Comparison of ENCODE assay signal across 8 cellular contexts in the genomic region with DNA sequence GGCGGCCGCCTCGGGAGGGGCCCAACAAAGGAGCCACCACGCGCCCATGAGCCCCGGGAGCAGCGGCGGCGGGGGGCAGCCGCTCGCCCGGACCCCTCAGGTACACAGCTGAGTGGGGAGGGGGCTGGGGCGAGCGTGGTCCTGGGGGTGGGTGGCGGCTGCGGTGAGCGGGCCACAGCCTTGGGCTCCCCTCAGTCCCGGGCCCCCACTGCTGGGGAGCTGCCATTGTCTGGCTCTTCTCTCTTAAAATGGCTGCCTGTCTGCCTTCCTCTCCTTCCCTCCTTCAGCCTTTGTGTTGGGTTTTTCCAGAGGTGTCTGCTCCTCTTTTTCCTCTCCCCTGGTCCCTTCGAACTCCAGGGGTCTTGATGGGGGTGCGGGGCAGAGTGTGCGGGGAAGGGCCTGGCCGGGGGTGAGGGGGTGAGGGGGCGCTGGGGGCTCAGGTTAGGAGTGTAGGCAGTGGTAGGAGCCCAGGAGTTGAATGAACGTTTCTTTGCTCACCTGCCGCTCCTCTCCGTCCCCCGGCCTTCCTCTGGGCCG. TPM values are rescaled to one million over a fixed set of nuclear protein-coding genes. Genes with fewer than 3 reads are reported as not detected.
A peak's percentile ranks its signal among the peaks of the same experiment; 100 is the strongest.
DNase-seq lines count a peak whose midpoint lies in the region; ATAC-seq, FAIRE-seq and TF ChIP-seq lines count a peak whose summit lies in the region.

No MANE protein-coding gene starts in this region.

- H3K9me3 ChIP-seq in HepG2 (ENCODE audit: low read length): no peaks in the 10 kb centered on the region
- H3K9me3 ChIP-seq in vagina: no peaks in the 10 kb centered on the region

- H3K4me3 ChIP-seq in HepG2 (replicated peaks in 1 of 3; ENCODE audit: insufficient read depth in 1 of 3, low read depth in 2 of 3, low read length in 3 of 3): peak overlapping the region; percentile 84 to 96 (median 91)
- H3K4me3 ChIP-seq in vagina: peak overlapping the region; percentile 90 to 95

- H2AFZ ChIP-seq in HepG2 (ENCODE audit: low read length): no peak overlapping the region

- no TSS peak for BruUV-seq in HepG2 (replicated peaks; lab: Mats Ljungman, UMichigan)

- ATAC-seq in HepG2: no peak

- no peak for TF ChIP-seq CTCF in HepG2 (CRISPR knock-in tag; IDR thresholded peaks at IDR 0.05)
- TF ChIP-seq CTCF in vagina (IDR thresholded peaks at IDR 0.05): no peak

- H3K4me1 ChIP-seq in HepG2 (ENCODE audit: insufficient read depth, low read length): peaks cover 63% of the 10 kb centered on the region
- peaks cover 66% of the 10 kb centered on the region for H3K4me1 ChIP-seq in vagina

- peaks cover 66% of the 10 kb centered on the region for H3K79me2 ChIP-seq in HepG2 (ENCODE audit: insufficient read depth, low read length)

- no peaks in the 10 kb centered on the region for H3K27me3 ChIP-seq in HepG2 (ENCODE audit: control insufficient read depth in 1 of 2, insufficient read depth in 2 of 2, low read length in 2 of 2)
- H3K27me3 ChIP-seq in vagina: no peaks in the 10 kb centered on the region

- in situ Hi-C loops in HepG2 (cut with HindIII; ENCODE audit: extremely low pct_ligation_motif_present, low pct_unique_long_range_greater_than_20kb): no loop called here

- intact Hi-C loops in HepG2 (cut with micrococcal nuclease; ENCODE audit: unreplicated experiment) (loop anchor here (5.0 kb wide), 1 partner anchor 90 kb away; the partner anchor contains the start of gene PIGV), vagina (cut with DNase I) (no loop called here)

- H3K27ac ChIP-seq in HepG2 (ENCODE audit: extremely low read length, insufficient read depth, low read length) (peak overlapping the region; percentile 80), vagina (peak overlapping the region; percentile 98)

- peak overlapping the region; percentile 83 for H3K9ac ChIP-seq in HepG2 (ENCODE audit: insufficient read depth, low read depth, low read length)

- TF ChIP-seq POLR2A in HepG2 (IDR thresholded peaks at IDR 0.05; ENCODE audit: insufficient read depth in 1 of 2, low read depth in 2 of 2, low read length in 2 of 2) (no peak; a peak in 1 of 4 replicates), vagina (IDR thresholded peaks at IDR 0.05) (no peak)

- 0% methylated on average over 5 of the region's 28 CpGs for WGBS in HepG2 (ENCODE audit: low lambda C conversion rate)

- POLR2A ChIA-PET in HepG2 (lab: Yijun Ruan, JAX): interaction anchor here (0.9 to 6.5 kb wide), 9 partner anchors 8 to 193 kb away, joined by 3 to 80 read pairs (median 4); partner anchors contain the start of genes GPN2 and PIGV

- H3K4me2 ChIP-seq in HepG2 (ENCODE audit: low read depth, low read length): peak overlapping the region; percentile 96

- peaks cover 44% of the 10 kb centered on the region for H4K20me1 ChIP-seq in HepG2 (ENCODE audit: insufficient read depth, low read length)

- TF ChIP-seq EP300 in HepG2 (IDR thresholded peaks at IDR 0.05; ENCODE audit: low read depth in 2 of 2, low read length in 2 of 2) (no peak), HepG2 (CRISPR knock-in tag; IDR thresholded peaks at IDR 0.05; ENCODE audit: borderline replicate concordance) (no peak)

- CTCF ChIA-PET in HepG2 (lab: Yijun Ruan, JAX; ENCODE audit: low intra/inter-chr PET ratio, low total read pairs): no interaction called here

- no peak for FAIRE-seq in HepG2 (lab: Jason Lieb, UNC)

- H3K36me3 ChIP-seq in HepG2 (replicated peaks in 1 of 2; ENCODE audit: control insufficient read depth in 1 of 2, insufficient read depth in 2 of 2, low read length in 2 of 2) (0 out of 5 replicates have a peak, but pooled peaks cover 0 to 10% of the 10 kb centered on the region in 2 experiments), vagina (no peaks in the 10 kb centered on the region)

- peak; percentile 37 for DNase-seq in stimulated activated CD4-positive, alpha-beta T cell treated with anti-CD3 and anti-CD28 coated beads, Interleukin-15, amount 100 ng/mL, for 24 hours
- DNase-seq in stimulated activated CD4-positive, alpha-beta T cell treated with anti-CD3 and anti-CD28 coated beads, Interleukin-12 subunit alpha, Interleukin-12 subunit beta, amount 100 ng/mL, for 4 hours: no peak
- DNase-seq in activated naive CD4-positive, alpha-beta T cell treated with anti-CD3 and anti-CD28 coated beads, Interleukin-2, amount 50 U/mL, for 16 hours: peak; percentile 36
- no peak for DNase-seq in HepG2 (ENCODE audit: low spot score)
- DNase-seq in vagina (ENCODE audit: extremely low spot score in 2 of 2): no peak
- DNase-seq in RKO (ENCODE audit: low spot score): no peak
- no peak for DNase-seq in globus pallidus (ENCODE audit: low spot score)
- DNase-seq in DMS79 treated with DMSO at 0.1 percent for 48 hours (lab: John Stamatoyannopoulos, UW): no peak

- TF ChIP-seq RAD21 in HepG2 (CRISPR knock-in tag; IDR thresholded peaks at IDR 0.05): no peak

TF ChIP-seq in HepG2, 621 proteins besides CTCF, POLR2A, EP300 and RAD21:
- no peak for TF ChIP-seq AFF4 (CRISPR knock-in tag; IDR thresholded peaks at IDR 0.05)
- TF ChIP-seq ZNF44 (CRISPR knock-in tag; IDR thresholded peaks at IDR 0.05): 0 out of 2 replicates have a peak, but pooled peaks have one; percentile 48
- peak; percentile 26 for TF ChIP-seq AGO2 (optimal IDR thresholded peaks at IDR 0.05; ENCODE audit: low read depth, low read length)
- TF ChIP-seq YY1 (IDR thresholded peaks at IDR 0.05; ENCODE audit: insufficient read depth, insufficient replicate concordance, low read depth, low read length): peak; percentile 60

RNA-seq across cellular contexts. Expression of gene ARID1A, which starts 1.7 kb away (rescaled TPM):
- 11.9 and 18.4 TPM in 2 replicates for total RNA-seq in HepG2 (2016; rRNA removed; fragmentation: Illumina TruSeq; extraction: Trizol)
- total RNA-seq in HepG2 (2016; cell fraction: cytosol; rRNA removed; fragmentation: Illumina TruSeq; extraction: Trizol; ENCODE audit: low read depth): 4.1 and 5.0 TPM in 2 replicates
- total RNA-seq in HepG2 (2016; cell fraction: insoluble cytoplasmic fraction; rRNA removed; fragmentation: Illumina TruSeq; extraction: Trizol): 10.4 and 13.8 TPM in 2 replicates
- 10.6 and 11.3 TPM in 2 replicates for total RNA-seq in HepG2 (2016; cell fraction: membrane; rRNA removed; fragmentation: Illumina TruSeq; extraction: Trizol)
- total RNA-seq in HepG2 (2016; cell fraction: nucleus; rRNA removed; fragmentation: Illumina TruSeq; extraction: Trizol): 20.9 and 30.6 TPM in 2 replicates
- polyA plus RNA-seq in HepG2 (2011; rRNA removed): 12.3 and 15.9 TPM in 2 replicates
- polyA plus RNA-seq in HepG2 (2011; cell fraction: cytosol; rRNA removed): 6.7 and 7.1 TPM in 2 replicates
- polyA plus RNA-seq in HepG2 (2011; cell fraction: nucleus; rRNA removed): 34.6 and 44.4 TPM in 2 replicates
- polyA plus RNA-seq in HepG2 (2012): 22.4 and 26.3 TPM in 2 replicates
- 0.76 and 0.82 TPM in 2 replicates for polyA plus RNA-seq in HepG2 (2016; cell fraction: cytosol; fragmentation: Illumina TruSeq; extraction: Trizol; ENCODE audit: low read depth)
- polyA plus RNA-seq in HepG2 (2016; cell fraction: insoluble cytoplasmic fraction; fragmentation: Illumina TruSeq; extraction: Trizol; ENCODE audit: low read depth): 19.7 and 29.5 TPM in 2 replicates
- 1.7 and 2.3 TPM in 2 replicates for polyA plus RNA-seq in HepG2 (2016; cell fraction: membrane; fragmentation: Illumina TruSeq; extraction: Trizol; ENCODE audit: low read depth)
- polyA plus RNA-seq in HepG2 (2016; cell fraction: nucleus; fragmentation: Illumina TruSeq; extraction: Trizol; ENCODE audit: insufficient read depth, low read depth): 63.3 and 66.4 TPM in 2 replicates
- polyA minus RNA-seq in HepG2 (2011; rRNA and poly(A)+ RNA removed; ENCODE audit: low replicate concordance): 17.9 and 25.6 TPM in 2 replicates
- 22.4 and 28.0 TPM in 2 replicates for polyA minus RNA-seq in HepG2 (2011; cell fraction: cytosol; rRNA and poly(A)+ RNA removed)
- 25.2 and 31.6 TPM in 2 replicates for polyA minus RNA-seq in HepG2 (2011; cell fraction: nucleus; rRNA and poly(A)+ RNA removed)
- 91.6 TPM for total RNA-seq in vagina

Comparison
In these comparisons a context has a peak if more than half of its experiments do, and no peak if none do; other contexts are left out.
1. DNase-seq: peak in stimulated activated CD4-positive, alpha-beta T cell treated with anti-CD3 and anti-CD28 coated beads, Interleukin-15, amount 100 ng/mL, for 24 hours (single experiment) and activated naive CD4-positive, alpha-beta T cell treated with anti-CD3 and anti-CD28 coated beads, Interleukin-2, amount 50 U/mL, for 16 hours (single experiment); none in stimulated activated CD4-positive, alpha-beta T cell treated with anti-CD3 and anti-CD28 coated beads, Interleukin-12 subunit alpha, Interleukin-12 subunit beta, amount 100 ng/mL, for 4 hours (single experiment), HepG2 (single experiment), vagina (0 of 2), RKO (single experiment), globus pallidus (single experiment) and DMS79 treated with DMSO at 0.1 percent for 48 hours (single experiment).